ENCODE assay signal across 15 cellular contexts in the genomic region with DNA sequence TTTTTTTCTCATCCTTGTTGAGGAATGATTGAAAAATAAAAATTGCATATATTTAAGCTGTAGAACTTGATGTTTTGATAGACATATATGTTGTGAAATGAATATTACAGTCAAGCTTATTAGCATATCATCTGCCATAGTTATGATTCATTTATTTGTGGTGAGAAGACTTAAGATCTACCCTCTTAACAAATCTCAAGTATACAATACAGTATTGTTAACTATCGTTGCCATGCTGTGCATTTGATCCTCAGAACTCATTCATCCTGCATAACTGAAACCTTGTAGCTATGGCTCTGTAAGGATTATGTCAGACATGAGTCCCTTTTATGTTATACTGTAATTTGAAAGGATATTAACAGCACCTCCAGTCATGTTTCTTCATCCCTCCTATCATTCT.
A peak's percentile ranks its signal among the peaks of the same experiment; 100 is the strongest.
DNase-seq lines count a peak whose midpoint lies in the region; TF ChIP-seq lines count a peak whose summit lies in the region.
"Had no signal": no experiment of that assay in that cellular context is flagged by ENCODE, and none has a peak within 500 bp of the region (broad histone marks: within the 10 kb centered on the region; RNA-seq: fewer than 3 reads in every experiment).

No MANE protein-coding gene starts in this region.

- H3K9me3 ChIP-seq in MG63: no peaks in the 10 kb centered on the region
- H3K9me3 ChIP-seq: BE2C, Caco-2 had no signal

- no peak for TF ChIP-seq CTCF in epithelial cell of esophagus (IDR thresholded peaks at IDR 0.05; ENCODE audit: insufficient read depth, low read depth, low read length, missing control alignments)
- TF ChIP-seq CTCF in retinal pigment epithelial cell (conservative IDR thresholded peaks at IDR 0.05; ENCODE audit: low read depth, low read length): no peak

- no peaks in the 10 kb centered on the region for H3K36me3 ChIP-seq in MG63
- H3K36me3 ChIP-seq: BE2C had no signal

- H3K27me3 ChIP-seq in MG63: no peaks in the 10 kb centered on the region
- H3K27me3 ChIP-seq: BE2C had no signal

- DNase-seq in HT1080 (ENCODE audit: low read depth): peak; percentile 37
- DNase-seq in SW480 (ENCODE audit: low spot score): peak; percentile 6
- peak; percentile 32 for DNase-seq in epithelial cell of esophagus (ENCODE audit: low read depth)
- peak; percentile 22 for DNase-seq in retinal pigment epithelial cell (ENCODE audit: low read depth)
- DNase-seq in MG63: no peak
- DNase-seq in NCI-H446 treated with DMSO at 0.1 percent for 48 hours (lab: John Stamatoyannopoulos, UW): no peak
- no peak for DNase-seq in amygdala (lab: John Stamatoyannopoulos, UW)
- DNase-seq: ACHN; BE2C; C1 segment of cervical spinal cord; Caco-2; CD4-positive, alpha-beta T cell; GM23248; HCEC 1CT; HFFc6 had no signal

- H3K4me3 ChIP-seq in epithelial cell of esophagus (ENCODE audit: low read length): no peak overlapping the region
- no peak overlapping the region for H3K4me3 ChIP-seq in retinal pigment epithelial cell (ENCODE audit: low read length)
- H3K4me3 ChIP-seq in MG63: no peak overlapping the region
- H3K4me3 ChIP-seq: GM23248 had no signal

Comparison
In these comparisons a context has a peak if more than half of its experiments do, and no peak if none do; other contexts are left out.
1. DNase-seq: peak in HT1080 (single experiment), SW480 (single experiment), epithelial cell of esophagus (single experiment) and retinal pigment epithelial cell (single experiment); none in MG63 (single experiment), NCI-H446 treated with DMSO at 0.1 percent for 48 hours (single experiment) and amygdala (0 of 56).